In the genomic region with DNA sequence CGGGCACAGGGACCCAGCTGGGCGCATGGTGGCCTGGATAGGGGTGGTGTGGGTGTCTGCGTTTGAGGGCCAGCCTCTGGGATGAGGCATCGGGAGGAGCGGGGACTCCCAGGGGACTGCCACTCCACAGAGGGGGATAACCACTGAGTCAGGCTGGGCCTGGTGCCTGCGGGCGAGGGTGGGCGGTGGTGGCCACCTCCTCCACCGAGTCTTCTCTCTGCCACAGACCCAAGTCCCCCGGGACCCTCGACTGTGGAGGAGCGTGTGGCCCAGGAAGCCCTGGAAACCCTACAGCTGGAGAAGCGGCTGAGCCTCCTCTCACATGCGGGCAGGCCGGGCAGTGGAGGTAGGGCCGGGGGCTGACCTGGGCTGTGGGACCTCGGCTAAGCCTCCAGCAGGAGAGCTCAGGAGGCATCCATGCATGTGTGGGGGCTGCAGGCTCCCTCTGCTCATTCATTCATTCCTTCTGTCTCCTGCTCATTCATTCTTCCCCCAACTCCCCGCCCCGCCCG, we compare ENCODE assay signal across 1 cellular context.
TF ChIP-seq lines count a peak whose summit lies in the region.

No MANE protein-coding gene starts in this region.

TF ChIP-seq in GM23338, 12 proteins besides CTCF, POLR2A, EP300 and RAD21 (continued from another document):
- TF ChIP-seq, protein P1, sequence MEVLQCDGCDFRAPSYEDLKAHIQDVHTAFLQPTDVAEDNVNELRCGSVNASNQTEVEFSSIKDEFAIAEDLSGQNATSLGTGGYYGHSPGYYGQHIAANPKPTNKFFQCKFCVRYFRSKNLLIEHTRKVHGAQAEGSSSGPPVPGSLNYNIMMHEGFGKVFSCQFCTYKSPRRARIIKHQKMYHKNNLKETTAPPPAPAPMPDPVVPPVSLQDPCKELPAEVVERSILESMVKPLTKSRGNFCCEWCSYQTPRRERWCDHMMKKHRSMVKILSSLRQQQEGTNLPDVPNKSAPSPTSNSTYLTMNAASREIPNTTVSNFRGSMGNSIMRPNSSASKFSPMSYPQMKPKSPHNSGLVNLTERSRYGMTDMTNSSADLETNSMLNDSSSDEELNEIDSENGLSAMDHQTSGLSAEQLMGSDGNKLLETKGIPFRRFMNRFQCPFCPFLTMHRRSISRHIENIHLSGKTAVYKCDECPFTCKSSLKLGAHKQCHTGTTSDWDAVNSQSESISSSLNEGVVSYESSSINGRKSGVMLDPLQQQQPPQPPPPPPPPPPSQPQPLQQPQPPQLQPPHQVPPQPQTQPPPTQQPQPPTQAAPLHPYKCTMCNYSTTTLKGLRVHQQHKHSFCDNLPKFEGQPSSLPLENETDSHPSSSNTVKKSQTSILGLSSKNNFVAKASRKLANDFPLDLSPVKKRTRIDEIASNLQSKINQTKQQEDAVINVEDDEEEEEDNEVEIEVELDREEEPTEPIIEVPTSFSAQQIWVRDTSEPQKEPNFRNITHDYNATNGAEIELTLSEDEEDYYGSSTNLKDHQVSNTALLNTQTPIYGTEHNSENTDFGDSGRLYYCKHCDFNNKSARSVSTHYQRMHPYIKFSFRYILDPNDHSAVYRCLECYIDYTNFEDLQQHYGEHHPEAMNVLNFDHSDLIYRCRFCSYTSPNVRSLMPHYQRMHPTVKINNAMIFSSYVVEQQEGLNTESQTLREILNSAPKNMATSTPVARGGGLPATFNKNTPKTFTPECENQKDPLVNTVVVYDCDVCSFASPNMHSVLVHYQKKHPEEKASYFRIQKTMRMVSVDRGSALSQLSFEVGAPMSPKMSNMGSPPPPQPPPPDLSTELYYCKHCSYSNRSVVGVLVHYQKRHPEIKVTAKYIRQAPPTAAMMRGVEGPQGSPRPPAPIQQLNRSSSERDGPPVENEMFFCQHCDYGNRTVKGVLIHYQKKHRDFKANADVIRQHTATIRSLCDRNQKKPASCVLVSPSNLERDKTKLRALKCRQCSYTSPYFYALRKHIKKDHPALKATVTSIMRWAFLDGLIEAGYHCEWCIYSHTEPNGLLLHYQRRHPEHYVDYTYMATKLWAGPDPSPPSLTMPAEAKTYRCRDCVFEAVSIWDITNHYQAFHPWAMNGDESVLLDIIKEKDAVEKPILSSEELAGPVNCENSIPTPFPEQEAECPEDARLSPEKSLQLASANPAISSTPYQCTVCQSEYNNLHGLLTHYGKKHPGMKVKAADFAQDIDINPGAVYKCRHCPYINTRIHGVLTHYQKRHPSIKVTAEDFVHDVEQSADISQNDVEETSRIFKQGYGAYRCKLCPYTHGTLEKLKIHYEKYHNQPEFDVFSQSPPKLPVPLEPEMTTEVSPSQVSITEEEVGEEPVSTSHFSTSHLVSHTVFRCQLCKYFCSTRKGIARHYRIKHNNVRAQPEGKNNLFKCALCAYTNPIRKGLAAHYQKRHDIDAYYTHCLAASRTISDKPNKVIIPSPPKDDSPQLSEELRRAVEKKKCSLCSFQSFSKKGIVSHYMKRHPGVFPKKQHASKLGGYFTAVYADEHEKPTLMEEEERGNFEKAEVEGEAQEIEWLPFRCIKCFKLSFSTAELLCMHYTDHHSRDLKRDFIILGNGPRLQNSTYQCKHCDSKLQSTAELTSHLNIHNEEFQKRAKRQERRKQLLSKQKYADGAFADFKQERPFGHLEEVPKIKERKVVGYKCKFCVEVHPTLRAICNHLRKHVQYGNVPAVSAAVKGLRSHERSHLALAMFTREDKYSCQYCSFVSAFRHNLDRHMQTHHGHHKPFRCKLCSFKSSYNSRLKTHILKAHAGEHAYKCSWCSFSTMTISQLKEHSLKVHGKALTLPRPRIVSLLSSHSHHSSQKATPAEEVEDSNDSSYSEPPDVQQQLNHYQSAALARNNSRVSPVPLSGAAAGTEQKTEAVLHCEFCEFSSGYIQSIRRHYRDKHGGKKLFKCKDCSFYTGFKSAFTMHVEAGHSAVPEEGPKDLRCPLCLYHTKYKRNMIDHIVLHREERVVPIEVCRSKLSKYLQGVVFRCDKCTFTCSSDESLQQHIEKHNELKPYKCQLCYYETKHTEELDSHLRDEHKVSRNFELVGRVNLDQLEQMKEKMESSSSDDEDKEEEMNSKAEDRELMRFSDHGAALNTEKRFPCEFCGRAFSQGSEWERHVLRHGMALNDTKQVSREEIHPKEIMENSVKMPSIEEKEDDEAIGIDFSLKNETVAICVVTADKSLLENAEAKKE (CRISPR knock-in tag; IDR thresholded peaks at IDR 0.05) = no peak
- TF ChIP-seq ZNF114 (CRISPR knock-in tag; IDR thresholded peaks at IDR 0.05) (no peak), JUNB (IDR thresholded peaks at IDR 0.05; ENCODE audit: unreplicated experiment) (no peak), ZNF331 (CRISPR knock-in tag; IDR thresholded peaks at IDR 0.05; ENCODE audit: low read depth) (no peak), EZH2phosphoT487 (IDR thresholded peaks at IDR 0.05; ENCODE audit: unreplicated experiment) (no peak)
- TF ChIP-seq, protein P2, sequence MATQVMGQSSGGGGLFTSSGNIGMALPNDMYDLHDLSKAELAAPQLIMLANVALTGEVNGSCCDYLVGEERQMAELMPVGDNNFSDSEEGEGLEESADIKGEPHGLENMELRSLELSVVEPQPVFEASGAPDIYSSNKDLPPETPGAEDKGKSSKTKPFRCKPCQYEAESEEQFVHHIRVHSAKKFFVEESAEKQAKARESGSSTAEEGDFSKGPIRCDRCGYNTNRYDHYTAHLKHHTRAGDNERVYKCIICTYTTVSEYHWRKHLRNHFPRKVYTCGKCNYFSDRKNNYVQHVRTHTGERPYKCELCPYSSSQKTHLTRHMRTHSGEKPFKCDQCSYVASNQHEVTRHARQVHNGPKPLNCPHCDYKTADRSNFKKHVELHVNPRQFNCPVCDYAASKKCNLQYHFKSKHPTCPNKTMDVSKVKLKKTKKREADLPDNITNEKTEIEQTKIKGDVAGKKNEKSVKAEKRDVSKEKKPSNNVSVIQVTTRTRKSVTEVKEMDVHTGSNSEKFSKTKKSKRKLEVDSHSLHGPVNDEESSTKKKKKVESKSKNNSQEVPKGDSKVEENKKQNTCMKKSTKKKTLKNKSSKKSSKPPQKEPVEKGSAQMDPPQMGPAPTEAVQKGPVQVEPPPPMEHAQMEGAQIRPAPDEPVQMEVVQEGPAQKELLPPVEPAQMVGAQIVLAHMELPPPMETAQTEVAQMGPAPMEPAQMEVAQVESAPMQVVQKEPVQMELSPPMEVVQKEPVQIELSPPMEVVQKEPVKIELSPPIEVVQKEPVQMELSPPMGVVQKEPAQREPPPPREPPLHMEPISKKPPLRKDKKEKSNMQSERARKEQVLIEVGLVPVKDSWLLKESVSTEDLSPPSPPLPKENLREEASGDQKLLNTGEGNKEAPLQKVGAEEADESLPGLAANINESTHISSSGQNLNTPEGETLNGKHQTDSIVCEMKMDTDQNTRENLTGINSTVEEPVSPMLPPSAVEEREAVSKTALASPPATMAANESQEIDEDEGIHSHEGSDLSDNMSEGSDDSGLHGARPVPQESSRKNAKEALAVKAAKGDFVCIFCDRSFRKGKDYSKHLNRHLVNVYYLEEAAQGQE (IDR thresholded peaks at IDR 0.05; ENCODE audit: unreplicated experiment) = no peak
